Comparison of ENCODE assay signal across 8 cellular contexts in the genomic region with DNA sequence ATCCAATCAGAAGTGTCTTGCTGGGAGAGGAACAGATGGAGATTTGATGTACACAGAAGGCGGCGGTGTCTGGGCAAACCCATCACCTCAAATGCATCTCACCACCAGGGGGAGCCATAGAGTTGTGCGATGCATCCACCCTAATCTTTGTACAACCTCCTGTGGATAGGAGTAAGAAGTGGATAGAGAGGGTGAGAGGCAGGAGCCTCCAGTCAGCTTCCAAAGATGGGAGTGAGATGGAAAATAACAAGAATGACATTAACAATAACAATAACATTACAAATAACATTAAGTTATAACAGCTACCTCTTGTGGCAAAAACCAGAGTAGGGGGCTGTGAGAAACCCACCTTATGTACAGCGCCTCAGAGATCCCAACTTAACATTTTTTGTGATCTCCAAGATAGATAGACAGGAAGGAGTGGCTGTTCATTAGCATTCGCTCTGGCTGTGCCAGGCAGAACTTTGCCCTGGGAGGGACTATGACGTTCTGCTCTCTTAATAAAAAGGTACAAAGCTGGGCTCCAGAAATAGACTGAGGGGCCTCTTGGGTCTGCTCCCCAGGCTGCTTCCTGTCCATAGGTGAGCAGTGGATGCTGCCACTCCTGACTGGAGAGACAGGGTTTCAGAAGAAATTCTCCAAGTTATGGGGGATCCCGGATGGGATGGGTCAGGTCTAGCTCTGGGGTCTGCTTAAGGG. TPM values are rescaled to one million over a fixed set of nuclear protein-coding genes. Genes with fewer than 3 reads are reported as not detected.
DNase-seq lines count a peak whose midpoint lies in the region; ATAC-seq, FAIRE-seq and TF ChIP-seq lines count a peak whose summit lies in the region.

No MANE protein-coding gene starts in this region.

- H3K4me3 Mint-ChIP-seq in activated T-cell treated with anti-CD3 and anti-CD28 coated beads, Interleukin-2, amount 50 U/mL, for 4 hours = no peak overlapping the region

- H3K36me3 ChIP-seq in Peyer's patch (no peaks in the 10 kb centered on the region), neutrophil (no peaks in the 10 kb centered on the region)

- H3K4me1 Mint-ChIP-seq in activated T-cell treated with anti-CD3 and anti-CD28 coated beads, Interleukin-2, amount 50 U/mL, for 4 hours (ENCODE audit: low read depth) = peaks cover 17% of the 10 kb centered on the region

- H3K27ac ChIP-seq in Peyer's patch (peak overlapping the region in 3 of 4 donors; percentile 47 to 86 (median 78)), neutrophil (no peak overlapping the region)

- TF ChIP-seq CTCF in Peyer's patch (IDR thresholded peaks at IDR 0.05) (peak; percentile 75 to 91 (median 86)), neutrophil (IDR thresholded peaks at IDR 0.05) (peak; percentile 69)

- H3K4me1 ChIP-seq in Peyer's patch (peaks cover 0 to 9% (median 0%) of the 10 kb centered on the region in 4 donors), neutrophil (ENCODE audit: control insufficient read depth in 1 of 2, insufficient read depth in 1 of 2, low read depth in 1 of 2, low read length in 1 of 2) (peaks cover 19 to 24% of the 10 kb centered on the region in 2 experiments)

- H3K9me3 ChIP-seq in Peyer's patch (no peaks in the 10 kb centered on the region), neutrophil (no peaks in the 10 kb centered on the region)

- peak; percentile 30 to 67 for TF ChIP-seq POLR2A in Peyer's patch (IDR thresholded peaks at IDR 0.05)

- peak; percentile 75 for DNase-seq in CMK (ENCODE audit: low read depth)
- DNase-seq in HTR-8/SVneo (ENCODE audit: insufficient read length, low spot score) = peak; percentile 56
- peak; percentile 75 to 95 (median 89) for DNase-seq in Peyer's patch
- peak; percentile 89 for DNase-seq in activated T-cell treated with anti-CD3 and anti-CD28 coated beads, Interleukin-2, amount 50 U/mL, for 4 hours
- DNase-seq in fibroblast of peridontal ligament (ENCODE audit: extremely low read depth) = peak; percentile 63
- peak; percentile 52 for DNase-seq in stromal cell of bone marrow (ENCODE audit: low read depth)

- H3K36me3 Mint-ChIP-seq in activated T-cell treated with anti-CD3 and anti-CD28 coated beads, Interleukin-2, amount 50 U/mL, for 4 hours (ENCODE audit: insufficient read depth) = no peaks in the 10 kb centered on the region

- peak; percentile 73 for FAIRE-seq in HTR-8/SVneo (lab: Jason Lieb, UNC)

- peak overlapping the region in 1 of 4 donors; percentile 10 for H3K4me3 ChIP-seq in Peyer's patch
- H3K4me3 ChIP-seq in neutrophil (ENCODE audit: low read depth in 1 of 2, low read length in 1 of 2) = no peak overlapping the region

- no peaks in the 10 kb centered on the region for H3K27me3 ChIP-seq in Peyer's patch
- H3K27me3 ChIP-seq in neutrophil = no peaks in the 10 kb centered on the region

- ATAC-seq in activated T-cell treated with anti-CD3 and anti-CD28 coated beads, Interleukin-2, amount 50 U/mL, for 4 hours = peak; percentile 85
- no peak for ATAC-seq in HG03196 (IDR thresholded peaks at IDR 0.05; ENCODE audit: unreplicated experiment)

- H3K9me3 Mint-ChIP-seq in activated T-cell treated with anti-CD3 and anti-CD28 coated beads, Interleukin-2, amount 50 U/mL, for 4 hours = no peaks in the 10 kb centered on the region

- H3K27me3 Mint-ChIP-seq in activated T-cell treated with anti-CD3 and anti-CD28 coated beads, Interleukin-2, amount 50 U/mL, for 4 hours (ENCODE audit: low read depth) = peaks cover 10% of the 10 kb centered on the region

RNA-seq across cellular contexts. Expression of a gene that starts 5.2 kb away (rescaled TPM):
- 1 to 10 TPM; 2.4 to 4.4 (median 2.5) TPM for total RNA-seq in Peyer's patch
- not detected for total RNA-seq in activated T-cell treated with anti-CD3 and anti-CD28 coated beads, Interleukin-2, amount 50 U/mL, for 4 hours

RNA-seq across cellular contexts. Expression of a gene that starts 14.9 kb away (rescaled TPM):
- total RNA-seq in Peyer's patch = 10 to 100 TPM in 1 of 4 donors, under 1 TPM in 3; 0.18 to 13.2 (median 0.52) TPM
- total RNA-seq in activated T-cell treated with anti-CD3 and anti-CD28 coated beads, Interleukin-2, amount 50 U/mL, for 4 hours = not detected

RNA-seq across cellular contexts. Expression of a gene that starts 28.4 kb away (rescaled TPM):
- total RNA-seq in Peyer's patch = 1 to 10 TPM in 2 of 4 donors, not detected in 2; 2.5 to 3.3 TPM
- 1 to 10 TPM in 1 of 3 donors, under 1 TPM in 1, not detected in 1; 0.51 to 1.3 TPM for total RNA-seq in activated T-cell treated with anti-CD3 and anti-CD28 coated beads, Interleukin-2, amount 50 U/mL, for 4 hours

RNA-seq across cellular contexts. Expression of a gene that starts 55.7 kb away (rescaled TPM):
- total RNA-seq in Peyer's patch = 10 to 100 TPM in 1 of 4 donors, 1 to 10 TPM in 2, under 1 TPM in 1; 0.53 to 35.5 (median 3.0) TPM
- under 1 TPM; 0.43 to 0.63 (median 0.53) TPM for total RNA-seq in activated T-cell treated with anti-CD3 and anti-CD28 coated beads, Interleukin-2, amount 50 U/mL, for 4 hours

RNA-seq across cellular contexts. Expression of a gene that starts 58.3 kb away (rescaled TPM):
- total RNA-seq in Peyer's patch = 10 to 100 TPM in 1 of 4 donors, 1 to 10 TPM in 2, not detected in 1; 2.7 to 19.8 (median 6.8) TPM
- under 1 TPM in 1 of 3 donors, not detected in 2; 0.32 TPM for total RNA-seq in activated T-cell treated with anti-CD3 and anti-CD28 coated beads, Interleukin-2, amount 50 U/mL, for 4 hours
